In genomic region chr9:136438548-136438908, GRCh38 we compare ENCODE assay signal across 6 cellular contexts. TPM values are rescaled to one million over a fixed set of nuclear protein-coding genes. Genes with fewer than 3 reads are reported as not detected.
DNase-seq lines count a peak whose midpoint lies in the region; ATAC-seq and TF ChIP-seq lines count a peak whose summit lies in the region.

No MANE protein-coding gene starts in this region.

- H3K27me3 ChIP-seq in stomach smooth muscle (ENCODE audit: control insufficient read depth in 1 of 2, insufficient read depth in 2 of 2, low read length in 2 of 2), result no peaks in the 10 kb centered on the region

- H3K9me3 ChIP-seq in stomach smooth muscle (ENCODE audit: control insufficient read depth in 2 of 2, low read length in 2 of 2), result no peaks in the 10 kb centered on the region

- peak overlapping the region; percentile 67 for H3K4me3 ChIP-seq in LNCaP clone FGC (ENCODE audit: low read depth, low read length)
- H3K4me3 ChIP-seq in fibroblast of villous mesenchyme (ENCODE audit: low read depth, low read length), result peak overlapping the region; percentile 75
- H3K4me3 ChIP-seq in stomach smooth muscle (ENCODE audit: low read length in 2 of 2), result peak overlapping the region; percentile 70 to 80

- H3K4me1 ChIP-seq in stomach smooth muscle (ENCODE audit: control insufficient read depth, insufficient read depth, low read length), result peaks cover 34% of the 10 kb centered on the region

- no peak for DNase-seq in LNCaP clone FGC (ENCODE audit: low read depth)
- DNase-seq in fibroblast of villous mesenchyme (ENCODE audit: low read depth), result no peak
- DNase-seq in hepatic stellate cell (ENCODE audit: low spot score), result no peak
- DNase-seq in cerebellum (ENCODE audit: low spot score), result no peak

- H3K36me3 ChIP-seq in stomach smooth muscle (ENCODE audit: control insufficient read depth in 2 of 2, insufficient read depth in 2 of 2, low read length in 2 of 2), result peaks cover 12 to 30% of the 10 kb centered on the region in 2 donors

- H3K9ac ChIP-seq in stomach smooth muscle (ENCODE audit: low read length in 2 of 2), result peak overlapping the region; percentile 64 to 73

- ATAC-seq in GM18505 (IDR thresholded peaks at IDR 0.05; ENCODE audit: unreplicated experiment), result peak; percentile 9

- no peak for TF ChIP-seq POLR2A in GM18505 (IDR thresholded peaks at IDR 0.05; ENCODE audit: borderline replicate concordance, extremely low read depth, insufficient read depth, insufficient read length)

- no peak overlapping the region for H3K27ac ChIP-seq in stomach smooth muscle (ENCODE audit: low read length)

- TF ChIP-seq CTCF in LNCaP clone FGC (IDR thresholded peaks at IDR 0.05; ENCODE audit: control insufficient read depth, extremely low read depth, insufficient read depth) (no peak), fibroblast of villous mesenchyme (IDR thresholded peaks at IDR 0.05; ENCODE audit: insufficient read depth, low read depth, low read length) (peak; percentile 10)

RNA-seq across cellular contexts. Expression of gene INPP5E, which starts 1.1 kb away (rescaled TPM):
- total RNA-seq in fibroblast of villous mesenchyme, result 8.2 and 9.3 TPM in 2 replicates
- total RNA-seq in cerebellum, result 11.1 TPM

RNA-seq across cellular contexts. Expression of gene PMPCA, which starts 28.1 kb away (rescaled TPM):
- 45.1 and 48.8 TPM in 2 replicates for total RNA-seq in fibroblast of villous mesenchyme
- total RNA-seq in cerebellum, result 20.8 TPM

RNA-seq across cellular contexts. Expression of gene ENTR1, which starts 28.1 kb away (rescaled TPM):
- total RNA-seq in fibroblast of villous mesenchyme (34.5 and 40.3 TPM in 2 replicates), cerebellum (18.3 TPM)

RNA-seq across cellular contexts. Expression of gene SNAPC4, which starts 38.6 kb away (rescaled TPM):
- total RNA-seq in fibroblast of villous mesenchyme (9.0 and 11.7 TPM in 2 replicates), cerebellum (6.3 TPM)

RNA-seq across cellular contexts. Expression of gene SEC16A, which starts 44.3 kb away (rescaled TPM):
- total RNA-seq in fibroblast of villous mesenchyme, result 40.3 and 43.2 TPM in 2 replicates
- total RNA-seq in cerebellum, result 18.4 TPM
